ENCODE assay signal across 7 cellular contexts in genomic region chr16:65117701-65118448, GRCh38. TPM values are rescaled to one million over a fixed set of nuclear protein-coding genes. Genes with fewer than 3 reads are reported as not detected.
DNase-seq lines count a peak whose midpoint lies in the region; ATAC-seq and TF ChIP-seq lines count a peak whose summit lies in the region.

No MANE protein-coding gene starts in this region.

- peak overlapping the region in 2 of 4 donors; percentile 2 to 44 for H3K27ac ChIP-seq in Peyer's patch

- H3K4me3 ChIP-seq in Peyer's patch = no peak overlapping the region

- H3K36me3 ChIP-seq in Peyer's patch = no peaks in the 10 kb centered on the region

- POLR2A ChIA-PET in GM10248 (lab: Yijun Ruan, JAX) = no interaction called here

- peaks cover 0 to 6% of the 10 kb centered on the region in 2 donors for H3K27me3 ChIP-seq in Peyer's patch

- TF ChIP-seq CTCF in GM10248 (IDR thresholded peaks at IDR 0.05; ENCODE audit: control extremely low read depth, extremely low read depth, low read depth, missing control alignments) (peak; percentile 89), Peyer's patch (IDR thresholded peaks at IDR 0.05) (peak; percentile 28 to 79 (median 72))

- DNase-seq in GM10248 (ENCODE audit: extremely low spot score) (peak; percentile 42), KBM-7 (peak; percentile 55), Peyer's patch (peak in 2 of 3 donors; percentile 58 to 82), cerebellum (ENCODE audit: low spot score) (peak; percentile 75), kidney tubule cell (ENCODE audit: low spot score) (peak; percentile 65)
- peak in 2 of 3 donors; percentile 15 for DNase-seq in stimulated activated CD4-positive, alpha-beta T cell treated with anti-CD3 and anti-CD28 coated beads, TNF-alpha, amount 100 ng/mL, for 48 hours (ENCODE audit: low read depth in 3 of 3)

- peak; percentile 74 for ATAC-seq in GM21528 (IDR thresholded peaks at IDR 0.05; ENCODE audit: low FRiP score, unreplicated experiment)

- no peaks in the 10 kb centered on the region for H3K4me1 ChIP-seq in Peyer's patch

- CTCF ChIA-PET in GM10248 (lab: Yijun Ruan, JAX) = interaction anchor here (0.9 to 1.7 kb wide), 4 partner anchors 9 to 1757 kb away, joined by 3 to 6 read pairs (median 3); no protein-coding TSS in a partner anchor

- no peak for TF ChIP-seq POLR2A in Peyer's patch (IDR thresholded peaks at IDR 0.05)

- H3K9me3 ChIP-seq in Peyer's patch = no peaks in the 10 kb centered on the region

- in situ Hi-C loops in KBM-7 (cut with MboI; ENCODE audit: low pct_unique_long_range_greater_than_20kb, low sequenced_read_pairs) = no loop called here

RNA-seq across cellular contexts. Expression of gene CDH11, which starts 4.0 kb away (rescaled TPM):
- 10 to 100 TPM in 1 of 4 donors, 1 to 10 TPM in 3; 2.1 to 16.5 (median 4.9) TPM for total RNA-seq in Peyer's patch
- 227 TPM for total RNA-seq in cerebellum

Comparison
In these comparisons a context has a peak if more than half of its experiments do, and no peak if none do; other contexts are left out.
1. DNase-seq: peak in every context shown above with its lines; median percentile 75 in cerebellum; 70 in Peyer's patch; 65 in kidney tubule cell; 55 in KBM-7; 42 in GM10248; 15 in stimulated activated CD4-positive, alpha-beta T cell treated with anti-CD3 and anti-CD28 coated beads, TNF-alpha, amount 100 ng/mL, for 48 hours.
2. RNA of gene CDH11, which starts 4.0 kb away (total RNA-seq): 227 TPM in cerebellum (single experiment); 2.1 to 16.5 TPM in Peyer's patch; every median in the first group is over 10 times any median in the second.